ENCODE assay signal across 1 cellular context in genomic region chr6:158175111-158175510, GRCh38.
TF ChIP-seq lines count a peak whose summit lies in the region.

No MANE protein-coding gene starts in this region.

TF ChIP-seq in SK-N-SH, 30 proteins besides CTCF, POLR2A, EP300 and RAD21 (continued from another document):
- TF ChIP-seq, protein P1, sequence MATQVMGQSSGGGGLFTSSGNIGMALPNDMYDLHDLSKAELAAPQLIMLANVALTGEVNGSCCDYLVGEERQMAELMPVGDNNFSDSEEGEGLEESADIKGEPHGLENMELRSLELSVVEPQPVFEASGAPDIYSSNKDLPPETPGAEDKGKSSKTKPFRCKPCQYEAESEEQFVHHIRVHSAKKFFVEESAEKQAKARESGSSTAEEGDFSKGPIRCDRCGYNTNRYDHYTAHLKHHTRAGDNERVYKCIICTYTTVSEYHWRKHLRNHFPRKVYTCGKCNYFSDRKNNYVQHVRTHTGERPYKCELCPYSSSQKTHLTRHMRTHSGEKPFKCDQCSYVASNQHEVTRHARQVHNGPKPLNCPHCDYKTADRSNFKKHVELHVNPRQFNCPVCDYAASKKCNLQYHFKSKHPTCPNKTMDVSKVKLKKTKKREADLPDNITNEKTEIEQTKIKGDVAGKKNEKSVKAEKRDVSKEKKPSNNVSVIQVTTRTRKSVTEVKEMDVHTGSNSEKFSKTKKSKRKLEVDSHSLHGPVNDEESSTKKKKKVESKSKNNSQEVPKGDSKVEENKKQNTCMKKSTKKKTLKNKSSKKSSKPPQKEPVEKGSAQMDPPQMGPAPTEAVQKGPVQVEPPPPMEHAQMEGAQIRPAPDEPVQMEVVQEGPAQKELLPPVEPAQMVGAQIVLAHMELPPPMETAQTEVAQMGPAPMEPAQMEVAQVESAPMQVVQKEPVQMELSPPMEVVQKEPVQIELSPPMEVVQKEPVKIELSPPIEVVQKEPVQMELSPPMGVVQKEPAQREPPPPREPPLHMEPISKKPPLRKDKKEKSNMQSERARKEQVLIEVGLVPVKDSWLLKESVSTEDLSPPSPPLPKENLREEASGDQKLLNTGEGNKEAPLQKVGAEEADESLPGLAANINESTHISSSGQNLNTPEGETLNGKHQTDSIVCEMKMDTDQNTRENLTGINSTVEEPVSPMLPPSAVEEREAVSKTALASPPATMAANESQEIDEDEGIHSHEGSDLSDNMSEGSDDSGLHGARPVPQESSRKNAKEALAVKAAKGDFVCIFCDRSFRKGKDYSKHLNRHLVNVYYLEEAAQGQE (IDR thresholded peaks at IDR 0.05; ENCODE audit: low read depth, low read length), result no peak
- TF ChIP-seq MEF2A (IDR thresholded peaks at IDR 0.05; ENCODE audit: borderline replicate concordance, low read depth), result no peak
